In genomic region chr10:70480254-70480861, GRCh38 we compare ENCODE assay signal across 9 cellular contexts. TPM values are rescaled to one million over a fixed set of nuclear protein-coding genes. Genes with fewer than 3 reads are reported as not detected.
DNase-seq lines count a peak whose midpoint lies in the region; ATAC-seq and TF ChIP-seq lines count a peak whose summit lies in the region.
"Had no signal": no experiment of that assay in that cellular context is flagged by ENCODE, and none has a peak within 500 bp of the region (broad histone marks: within the 10 kb centered on the region; RNA-seq: fewer than 3 reads in every experiment).

No MANE protein-coding gene starts in this region.

- peak; percentile 11 for ATAC-seq in activated naive CD8-positive, alpha-beta T cell treated with anti-CD3 and anti-CD28 coated beads, Interleukin-2, amount 50 U/mL, for 24 hours
- no peak for ATAC-seq in omental fat pad (ENCODE audit: low FRiP score)
- no peak for ATAC-seq in GM21825 (IDR thresholded peaks at IDR 0.05; ENCODE audit: unreplicated experiment)

- peak overlapping the region; percentile 75 for H3K4me3 Mint-ChIP-seq in activated naive CD8-positive, alpha-beta T cell treated with anti-CD3 and anti-CD28 coated beads, Interleukin-2, amount 50 U/mL, for 24 hours
- peak overlapping the region; percentile 78 for H3K4me3 Mint-ChIP-seq in nephron progenitor cell

- H3K4me1 Mint-ChIP-seq in activated naive CD8-positive, alpha-beta T cell treated with anti-CD3 and anti-CD28 coated beads, Interleukin-2, amount 50 U/mL, for 24 hours = peaks cover 46% of the 10 kb centered on the region
- H3K4me1 Mint-ChIP-seq in nephron progenitor cell = peaks cover 53% of the 10 kb centered on the region

- TF ChIP-seq CTCF in GM10248 (IDR thresholded peaks at IDR 0.05; ENCODE audit: control extremely low read depth, extremely low read depth, low read depth, missing control alignments) (no peak), nephron progenitor cell (IDR thresholded peaks at IDR 0.05) (no peak), omental fat pad (IDR thresholded peaks at IDR 0.05) (no peak)

- no peaks in the 10 kb centered on the region for H3K9me3 Mint-ChIP-seq in activated naive CD8-positive, alpha-beta T cell treated with anti-CD3 and anti-CD28 coated beads, Interleukin-2, amount 50 U/mL, for 24 hours
- H3K9me3 Mint-ChIP-seq in nephron progenitor cell = no peaks in the 10 kb centered on the region

- peaks cover 13% of the 10 kb centered on the region for H3K27me3 Mint-ChIP-seq in activated naive CD8-positive, alpha-beta T cell treated with anti-CD3 and anti-CD28 coated beads, Interleukin-2, amount 50 U/mL, for 24 hours
- H3K27me3 Mint-ChIP-seq in nephron progenitor cell (ENCODE audit: low read depth, poor library complexity) = peaks cover 21% of the 10 kb centered on the region

- no peaks in the 10 kb centered on the region for H3K36me3 Mint-ChIP-seq in activated naive CD8-positive, alpha-beta T cell treated with anti-CD3 and anti-CD28 coated beads, Interleukin-2, amount 50 U/mL, for 24 hours (ENCODE audit: low read depth)
- no peaks in the 10 kb centered on the region for H3K36me3 Mint-ChIP-seq in nephron progenitor cell (ENCODE audit: low read depth)

- H3K27ac Mint-ChIP-seq in activated naive CD8-positive, alpha-beta T cell treated with anti-CD3 and anti-CD28 coated beads, Interleukin-2, amount 50 U/mL, for 24 hours = peak overlapping the region; percentile 19
- no peak overlapping the region for H3K27ac Mint-ChIP-seq in nephron progenitor cell

- DNase-seq in GM10248 (ENCODE audit: extremely low spot score) (peak; percentile 55), KG1 (lab: John Stamatoyannopoulos, UW) (peak; percentile 56), nephron progenitor cell (no peak), SIG-M5 treated with dmso at 0.1 percent for 504 hours (lab: John Stamatoyannopoulos, UW; ENCODE audit: unreplicated experiment) (no peak), NCI-H446 (lab: John Stamatoyannopoulos, UW) (no peak), omental fat pad (ENCODE audit: low spot score) (no peak)
- DNase-seq in activated naive CD8-positive, alpha-beta T cell treated with anti-CD3 and anti-CD28 coated beads, Interleukin-2, amount 50 U/mL, for 24 hours = peak; percentile 29
- DNase-seq: aorta had no signal

- CTCF ChIA-PET in GM10248 (lab: Yijun Ruan, JAX) = interaction anchor here (1.1 kb wide), 1 partner anchor 19 kb away, joined by 3 read pairs; no protein-coding TSS in a partner anchor

- POLR2A ChIA-PET in GM10248 (lab: Yijun Ruan, JAX) = no interaction called here

RNA-seq across cellular contexts. Expression of gene PALD1, which starts 1.8 kb away (rescaled TPM):
- 10 to 100 TPM in 2 of 4 donors, 1 to 10 TPM in 2; 3.3 to 12.1 (median 8.0) TPM for total RNA-seq in omental fat pad

RNA-seq across cellular contexts. Expression of gene NODAL, which starts 38.9 kb away (rescaled TPM):
- total RNA-seq in omental fat pad = not detected
- total RNA-seq: aorta had no signal

Comparison
In these comparisons a context has a peak if more than half of its experiments do, and no peak if none do; other contexts are left out.
1. DNase-seq: peak in GM10248 (single experiment), KG1 (single experiment) and activated naive CD8-positive, alpha-beta T cell treated with anti-CD3 and anti-CD28 coated beads, Interleukin-2, amount 50 U/mL, for 24 hours (single experiment); none in nephron progenitor cell (single experiment), SIG-M5 treated with dmso at 0.1 percent for 504 hours (single experiment), NCI-H446 (0 of 2) and omental fat pad (single experiment).